ENCODE assay signal across 21 cellular contexts in the genomic region with DNA sequence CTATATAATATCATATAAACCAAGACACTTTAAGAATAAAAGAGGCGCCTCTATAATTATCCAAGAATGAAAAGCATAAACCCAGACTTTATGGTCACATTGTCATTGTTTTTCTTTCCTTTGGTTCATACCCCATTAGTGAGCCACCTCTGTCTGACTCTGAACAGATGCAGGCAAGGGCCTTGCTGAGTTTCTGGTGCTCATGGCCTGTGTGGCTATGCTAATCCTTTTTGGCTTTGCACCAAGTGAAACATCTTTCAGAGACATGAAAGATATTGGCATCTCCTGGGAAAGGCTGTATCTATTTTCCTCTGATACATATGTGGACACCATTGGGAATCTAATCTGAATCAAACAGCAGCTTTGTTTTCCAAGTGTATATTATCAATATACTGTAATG.
"Had no signal": no experiment of that assay in that cellular context is flagged by ENCODE, and none has a peak within 500 bp of the region (broad histone marks: within the 10 kb centered on the region; RNA-seq: fewer than 3 reads in every experiment).

No MANE protein-coding gene starts in this region.

- H3K27ac ChIP-seq: esophagus muscularis mucosa, hepatocyte, neural progenitor cell, parathyroid adenoma, tibial nerve had no signal

- H2AFZ ChIP-seq: hepatocyte, neural progenitor cell, parathyroid adenoma had no signal

- H3K27me3 ChIP-seq: esophagus muscularis mucosa, hepatocyte, neural progenitor cell, tibial nerve had no signal

- H3K9ac ChIP-seq: neural progenitor cell, parathyroid adenoma had no signal

- H3K4me2 ChIP-seq: hepatocyte, neural progenitor cell had no signal

- H3K79me2 ChIP-seq: parathyroid adenoma had no signal

- H3K4me1 ChIP-seq: esophagus muscularis mucosa, neural progenitor cell, parathyroid adenoma, tibial nerve had no signal

- DNase-seq: activated CD4-positive, alpha-beta T cell treated with anti-CD3 and anti-CD28 coated beads, Interleukin-2, amount 10 ng/mL, durations not matched to agents 24 days and 14 days; activated CD8-positive, alpha-beta T cell treated with anti-CD3 and anti-CD28 coated beads for 36 hours; activated naive CD4-positive, alpha-beta T cell treated with Interleukin-2 at 50 U/mL for 16 hours; activated naive CD8-positive, alpha-beta T cell treated with anti-CD3 and anti-CD28 coated beads, Interleukin-2, amount 10 ng/mL, durations not matched to agents 7 days and 5 days; activated T-cell treated with anti-CD3 and anti-CD28 coated beads, Interleukin-2, amount 50 U/mL, for 24 hours; cerebellar nuclear complex; effector memory CD4-positive, alpha-beta T cell; left cardiac atrium; mesenchymal stem cell; mucosa of descending colon; naive thymus-derived CD4-positive, alpha-beta T cell; stimulated activated CD4-positive, alpha-beta T cell treated with anti-CD3 and anti-CD28 coated beads, Interleukin-12 subunit alpha, Interleukin-12 subunit beta, amount 100 ng/mL, for 4 hours; stimulated activated CD4-positive, alpha-beta T cell treated with anti-CD3 and anti-CD28 coated beads, Interleukin-1b, Interleukin-23, amount 100 ng/mL, for 48 hours; stimulated activated naive CD8-positive, alpha-beta T cell treated with anti-CD3 and anti-CD28 coated beads, Interleukin-15, Interleukin-2, amounts not matched to agents 100 U/mL and 50 U/mL, for 24 hours; T-cell; T-helper 9 cell had no signal

- H3K4me3 ChIP-seq: esophagus muscularis mucosa, hepatocyte, mucosa of descending colon, neural progenitor cell, tibial nerve had no signal

- H3K9me3 ChIP-seq: esophagus muscularis mucosa, mucosa of descending colon, tibial nerve had no signal

- H3K36me3 ChIP-seq: esophagus muscularis mucosa, neural progenitor cell, tibial nerve had no signal
